In the genomic region with DNA sequence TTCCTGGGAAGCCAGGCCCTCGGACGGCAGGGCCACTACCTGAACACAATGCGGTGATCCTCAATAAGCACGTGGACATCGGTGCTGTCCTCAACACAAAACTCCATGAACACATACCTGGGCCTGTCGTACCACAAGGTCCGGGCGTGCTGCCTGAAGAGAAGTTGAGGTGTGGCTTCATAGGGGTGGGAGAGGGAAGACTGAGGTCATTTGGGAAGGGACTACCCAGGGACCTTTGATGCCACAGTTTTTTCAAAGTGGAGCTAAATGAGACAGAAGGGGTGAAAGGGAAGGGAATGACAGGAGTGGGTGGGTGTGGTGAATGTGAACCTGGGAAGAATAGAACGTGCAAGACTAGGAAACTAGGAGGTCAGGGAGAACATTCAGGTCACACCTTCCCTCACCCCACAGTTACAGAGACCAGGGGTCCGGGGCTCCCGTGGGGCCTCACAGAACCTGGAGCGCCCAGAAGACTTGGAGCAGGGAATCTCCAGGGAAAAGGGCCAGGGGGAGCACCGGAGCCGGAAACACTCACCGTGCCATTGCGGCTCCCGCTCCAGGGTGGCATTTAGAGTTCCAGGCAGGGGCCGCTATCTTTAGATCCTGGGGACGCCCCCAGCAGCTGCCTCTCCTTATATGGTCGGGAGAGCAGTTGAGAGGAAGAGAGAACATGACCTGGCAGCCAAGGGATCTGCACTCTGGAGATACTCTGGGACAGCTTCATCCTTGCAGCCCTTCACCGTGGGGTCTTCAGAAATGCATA, we compare ENCODE assay signal across 8 cellular contexts. TPM values are rescaled to one million over a fixed set of nuclear protein-coding genes. Genes with fewer than 3 reads are reported as not detected.
DNase-seq lines count a peak whose midpoint lies in the region; ATAC-seq and TF ChIP-seq lines count a peak whose summit lies in the region.

A gene (minus strand): TSS at position 570 of the 763 bp plus-strand sequence. CDS start 27 bp downstream, at position 543.

- intact Hi-C loops in ascending aorta (cut with DNase I): loop anchor here (1.0 kb wide), 1 partner anchor 19 kb away; a partner anchor contains a TSS
- intact Hi-C loops in sigmoid colon (cut with DNase I): loop anchor here (2.0 kb wide), 1 partner anchor 19 kb away; a partner anchor contains a TSS

- H3K79me2 ChIP-seq in hepatocyte: peaks cover 39% of the 10 kb centered on the region

- H3K27me3 ChIP-seq in NT2/D1 (ENCODE audit: insufficient read depth, insufficient read length) (no peaks in the 10 kb centered on the region), ascending aorta (no peaks in the 10 kb centered on the region), hepatocyte (no peaks in the 10 kb centered on the region), sigmoid colon (no peaks in the 10 kb centered on the region)

- WGBS in hepatocyte (ENCODE audit: low lambda C conversion rate, missing lambda C conversion rate): 38% methylated on average over 21 of the region's 21 CpGs
- WGBS in sigmoid colon, 2 donors: 13 to 34% methylated on average over 21 of the region's 21 CpGs

- peak within 1 kb of the TSS; percentile 83 for H3K4me3 ChIP-seq in NT2/D1 (ENCODE audit: insufficient read length, low read depth)
- peak within 1 kb of the TSS; percentile 96 to 98 for H3K4me3 ChIP-seq in ascending aorta
- H3K4me3 ChIP-seq in hepatocyte: peak within 1 kb of the TSS; percentile 84
- H3K4me3 ChIP-seq in sigmoid colon: peak within 1 kb of the TSS; percentile 73 to 96 (median 86)

- TF ChIP-seq EP300 in sigmoid colon (IDR thresholded peaks at IDR 0.05): no peak

- H3K4me2 ChIP-seq in hepatocyte: peak within 1 kb of the TSS; percentile 91

- DNase-seq in NCI-H82 (lab: John Stamatoyannopoulos, UW) (peak; percentile 88), NCI-H82 treated with DMSO at 0.1 percent for 48 hours (lab: John Stamatoyannopoulos, UW; ENCODE audit: unreplicated experiment) (no peak), NT2/D1 (ENCODE audit: low read depth, low spot score) (no peak), ascending aorta (ENCODE audit: low spot score in 2 of 2) (peak in 1 of 2 donors; percentile 83), hepatocyte (ENCODE audit: low spot score) (peak; percentile 71), sigmoid colon (peak; percentile 82), activated gamma-delta T cell (lab: John Stamatoyannopoulos, UW) (no peak)

- H3K4me1 ChIP-seq in NT2/D1 (ENCODE audit: insufficient read depth, insufficient read length): peaks cover 4% of the 10 kb centered on the region
- peaks cover 0 to 9% of the 10 kb centered on the region in 2 donors for H3K4me1 ChIP-seq in ascending aorta
- peaks cover 6% of the 10 kb centered on the region for H3K4me1 ChIP-seq in hepatocyte (ENCODE audit: insufficient read depth)
- H3K4me1 ChIP-seq in sigmoid colon: peaks cover 0 to 32% (median 22%) of the 10 kb centered on the region in 4 donors

- peak within 1 kb of the TSS; percentile 95 for H3K9ac ChIP-seq in NT2/D1 (ENCODE audit: insufficient read length, low read depth)

- H3K9me2 ChIP-seq in hepatocyte (replicated peaks; ENCODE audit: insufficient read depth): no peaks in the 10 kb centered on the region

- peak within 1 kb of the TSS; percentile 88 for H2AFZ ChIP-seq in hepatocyte

- H4K20me1 ChIP-seq in hepatocyte (ENCODE audit: insufficient read depth, poor library complexity, severe bottlenecking): peaks cover 5% of the 10 kb centered on the region

- H3K36me3 ChIP-seq in NT2/D1 (ENCODE audit: insufficient read depth, insufficient read length, low read length): peaks cover 19% of the 10 kb centered on the region
- no peaks in the 10 kb centered on the region for H3K36me3 ChIP-seq in ascending aorta
- no peaks in the 10 kb centered on the region for H3K36me3 ChIP-seq in hepatocyte (replicated peaks; ENCODE audit: insufficient read depth, low read depth)
- H3K36me3 ChIP-seq in sigmoid colon: no peaks in the 10 kb centered on the region

- TF ChIP-seq CTCF in ascending aorta (IDR thresholded peaks at IDR 0.05) (no peak), hepatocyte (IDR thresholded peaks at IDR 0.05; ENCODE audit: poor library complexity) (no peak), sigmoid colon (IDR thresholded peaks at IDR 0.05) (no peak)

- H3K9me3 ChIP-seq in NT2/D1 (ENCODE audit: insufficient read depth, low read length) (no peaks in the 10 kb centered on the region), ascending aorta (no peaks in the 10 kb centered on the region), hepatocyte (ENCODE audit: low read depth) (no peaks in the 10 kb centered on the region), sigmoid colon (no peaks in the 10 kb centered on the region)

- ATAC-seq in HG03354 (IDR thresholded peaks at IDR 0.05; ENCODE audit: poor library complexity, severe bottlenecking, unreplicated experiment): peak; percentile 25

- peak within 1 kb of the TSS; percentile 57 to 63 for H3K27ac ChIP-seq in ascending aorta
- peak within 1 kb of the TSS; percentile 96 for H3K27ac ChIP-seq in hepatocyte
- peak within 1 kb of the TSS; percentile 84 to 88 (median 86) for H3K27ac ChIP-seq in sigmoid colon

- TF ChIP-seq POLR2A in sigmoid colon (IDR thresholded peaks at IDR 0.05): no peak

RNA-seq across cellular contexts. Expression of the gene that starts here (rescaled TPM):
- total RNA-seq in ascending aorta: not detected
- total RNA-seq in hepatocyte: 0.64 and 2.4 TPM in 2 replicates
- polyA plus RNA-seq in hepatocyte: 0.40 and 0.73 TPM in 2 replicates
- total RNA-seq in sigmoid colon: 10 to 100 TPM in 1 of 4 donors, 1 to 10 TPM in 3; 6.8 to 13.6 (median 9.5) TPM
- 1 to 10 TPM; 2.1 to 4.8 (median 2.4) TPM for polyA plus RNA-seq in sigmoid colon

Comparison
In these comparisons a context has a peak if more than half of its experiments do, and no peak if none do; other contexts are left out.
1. DNase-seq: peak in NCI-H82 (single experiment), hepatocyte (single experiment) and sigmoid colon (single experiment); none in NCI-H82 treated with DMSO at 0.1 percent for 48 hours (single experiment), NT2/D1 (single experiment) and activated gamma-delta T cell (single experiment).
2. Peak in every context shown above with its lines, with median percentiles within 50 percentile points of each other: H3K4me3 ChIP-seq and H3K27ac ChIP-seq.